Comparison of ENCODE assay signal across 8 cellular contexts in the genomic region with DNA sequence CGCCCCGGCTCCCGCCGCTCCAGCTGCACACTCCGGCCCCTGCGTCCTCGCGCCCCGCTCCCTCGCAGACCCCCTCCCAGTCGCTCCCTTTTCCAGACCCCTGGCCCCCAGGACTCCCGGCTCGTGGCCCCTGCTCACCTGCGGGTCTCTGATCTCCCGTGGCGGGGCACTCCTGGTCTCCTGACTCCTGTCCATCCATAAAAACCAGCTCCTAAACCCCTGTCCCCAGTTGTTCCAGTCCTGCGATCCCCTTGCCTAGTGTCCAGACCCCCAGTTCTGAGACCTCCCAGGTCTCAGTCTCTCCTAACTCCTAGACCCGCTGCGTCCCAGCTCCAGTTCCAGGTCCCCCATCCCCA.
DNase-seq lines count a peak whose midpoint lies in the region; TF ChIP-seq lines count a peak whose summit lies in the region.

No MANE protein-coding gene starts in this region.

- in situ Hi-C loops in GM13976 (cut with MboI; ENCODE audit: low sequenced_read_pairs, unreplicated experiment), result no loop called here

- H3K4me3 ChIP-seq in HL-60 (replicated peaks; ENCODE audit: insufficient read depth, low read length), result peak overlapping the region; percentile 94
- H3K4me3 ChIP-seq in muscle layer of colon (ENCODE audit: low read depth in 1 of 2, low read length in 2 of 2), result peak overlapping the region; percentile 80 to 88

- peaks cover 20% of the 10 kb centered on the region for H3K4me1 ChIP-seq in muscle layer of colon (ENCODE audit: insufficient read depth, low read length)

- peak overlapping the region; percentile 57 for H3K9ac ChIP-seq in muscle layer of colon (ENCODE audit: low read length)

- peaks cover 8% of the 10 kb centered on the region for H3K36me3 ChIP-seq in muscle layer of colon (ENCODE audit: insufficient read depth, low read length)

- H3K9me3 ChIP-seq in muscle layer of colon (ENCODE audit: low read length), result no peaks in the 10 kb centered on the region

- peak; percentile 9 for DNase-seq in ELF-1 (ENCODE audit: low read depth, low spot score)
- DNase-seq in HL-60 (ENCODE audit: low read depth in 1 of 2, low spot score in 1 of 2), result no peak
- DNase-seq in caudate nucleus (lab: John Stamatoyannopoulos, UW), result peak in 1 of 61 donors; percentile 54
- DNase-seq in hepatic stellate cell (ENCODE audit: low spot score), result no peak
- no peak for DNase-seq in GM13976 (ENCODE audit: low spot score)
- DNase-seq in NCI-H510A (lab: John Stamatoyannopoulos, UW), result no peak
- DNase-seq in putamen (ENCODE audit: low spot score), result no peak

- TF ChIP-seq CTCF in HL-60 (IDR thresholded peaks at IDR 0.05; ENCODE audit: insufficient read depth, low read length) (no peak), GM13976 (IDR thresholded peaks at IDR 0.05; ENCODE audit: borderline replicate concordance, control extremely low read depth, extremely low read depth, insufficient read depth, missing control alignments) (no peak)

- H3K27ac ChIP-seq in HL-60 (replicated peaks) (peak overlapping the region; percentile 70), caudate nucleus (ENCODE audit: low read depth, low read length) (peak overlapping the region; percentile 62), muscle layer of colon (ENCODE audit: low read depth, low read length) (peak overlapping the region; percentile 88)

- H3K27me3 ChIP-seq in HL-60 (ENCODE audit: insufficient read depth, poor library complexity, severe bottlenecking) (no peaks in the 10 kb centered on the region), muscle layer of colon (ENCODE audit: control insufficient read depth in 1 of 2, insufficient read depth in 2 of 2, low read length in 2 of 2) (no peaks in the 10 kb centered on the region)
